Comparison of ENCODE assay signal across 2 cellular contexts in genomic region chr1:39954261-39954869, GRCh38.
TF ChIP-seq lines count a peak whose summit lies in the region.

No MANE protein-coding gene starts in this region.

TF ChIP-seq in SK-N-SH, 30 proteins besides CTCF, POLR2A, EP300 and RAD21 (continued from another document):
- TF ChIP-seq GABPA (IDR thresholded peaks at IDR 0.05; ENCODE audit: low read depth) = no peak
- TF ChIP-seq TEAD4 (IDR thresholded peaks at IDR 0.05; ENCODE audit: borderline replicate concordance, insufficient read depth) = no peak
- TF ChIP-seq SMC3 (IDR thresholded peaks at IDR 0.05; ENCODE audit: low read depth, low read length) = no peak
- TF ChIP-seq MXI1 (IDR thresholded peaks at IDR 0.05; ENCODE audit: low read depth, low read length) = no peak
- no peak for TF ChIP-seq RXRA (IDR thresholded peaks at IDR 0.05; ENCODE audit: borderline replicate concordance, low read depth)
- TF ChIP-seq REST (IDR thresholded peaks at IDR 0.05; ENCODE audit: low read depth, low read length) = no peak
- no peak for TF ChIP-seq MEF2A (IDR thresholded peaks at IDR 0.05; ENCODE audit: borderline replicate concordance, low read depth)
- no peak for TF ChIP-seq YY1 (IDR thresholded peaks at IDR 0.05; ENCODE audit: low read depth)
- TF ChIP-seq PBX3 (IDR thresholded peaks at IDR 0.05) = no peak
- no peak for TF ChIP-seq ZBTB33 (IDR thresholded peaks at IDR 0.05; ENCODE audit: borderline replicate concordance, low read depth)
- no peak for TF ChIP-seq USF2 (IDR thresholded peaks at IDR 0.05; ENCODE audit: borderline replicate concordance, low read depth, low read length)
- no peak for TF ChIP-seq EZH2phosphoT487 (IDR thresholded peaks at IDR 0.05; ENCODE audit: borderline replicate concordance, low read depth)
- TF ChIP-seq RCOR1 (IDR thresholded peaks at IDR 0.05; ENCODE audit: low read length) = no peak
- TF ChIP-seq FOXJ3 (CRISPR knock-in tag; IDR thresholded peaks at IDR 0.05) = no peak
TF ChIP-seq in SK-N-SH: peak in this region for 0.

TF ChIP-seq in SK-N-SH treated with all-trans-retinoic acid at 6 μM for 48 hours, 23 proteins besides CTCF, POLR2A, EP300 and RAD21 (continued from another document):
- no peak for TF ChIP-seq POU6F1 (CRISPR knock-in tag; IDR thresholded peaks at IDR 0.05; ENCODE audit: borderline replicate concordance, low read depth)
- TF ChIP-seq ZNF565 (CRISPR knock-in tag; conservative IDR thresholded peaks at IDR 0.05; ENCODE audit: low read depth) = no peak
- no peak for TF ChIP-seq BACH2 (CRISPR knock-in tag; IDR thresholded peaks at IDR 0.05; ENCODE audit: borderline replicate concordance)
- TF ChIP-seq CSRNP3 (CRISPR knock-in tag; IDR thresholded peaks at IDR 0.05) = no peak
- no peak for TF ChIP-seq TSHZ2 (CRISPR knock-in tag; IDR thresholded peaks at IDR 0.05)
- TF ChIP-seq ZNF70 (CRISPR knock-in tag; IDR thresholded peaks at IDR 0.05) = no peak
